Comparison of ENCODE assay signal across 8 cellular contexts in the genomic region with DNA sequence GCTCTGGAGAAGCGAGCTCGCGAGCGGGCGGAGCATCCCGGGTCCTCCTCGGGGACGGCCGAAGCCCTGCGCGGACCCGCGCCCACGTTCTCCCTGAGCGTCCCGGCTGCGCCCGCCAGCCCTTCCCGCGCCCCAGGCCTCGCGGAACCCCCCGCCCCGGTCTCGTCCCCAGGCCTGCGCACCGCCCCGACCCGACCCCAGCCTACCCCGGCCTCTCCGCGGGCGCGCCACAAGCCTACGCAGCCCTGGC. TPM values are rescaled to one million over a fixed set of nuclear protein-coding genes. Genes with fewer than 3 reads are reported as not detected.
DNase-seq lines count a peak whose midpoint lies in the region; FAIRE-seq and TF ChIP-seq lines count a peak whose summit lies in the region.

No MANE protein-coding gene starts in this region.

- FAIRE-seq in H54 (lab: Jason Lieb, UNC): no peak

- H3K27me3 ChIP-seq in right atrium auricular region: no peaks in the 10 kb centered on the region
- H3K27me3 ChIP-seq in spleen (replicated peaks in 1 of 7): no peaks in the 10 kb centered on the region

- peaks cover 0 to 20% of the 10 kb centered on the region in 2 donors for H3K4me1 ChIP-seq in right atrium auricular region
- H3K4me1 ChIP-seq in spleen: peaks cover 20 to 54% (median 31%) of the 10 kb centered on the region in 6 donors

- H3K36me3 ChIP-seq in right atrium auricular region (peaks cover 28% of the 10 kb centered on the region), spleen (peaks cover 1 to 32% (median 23%) of the 10 kb centered on the region in 6 donors)

- H3K4me3 ChIP-seq in WI38 (ENCODE audit: low read depth, low read length) (peak overlapping the region; percentile 83), right atrium auricular region (peak overlapping the region; percentile 90 to 91), spleen (peak overlapping the region; percentile 68 to 98 (median 88))

- intact Hi-C loops in spleen (cut with DNase I; ENCODE audit: low total_unique reads): no loop called here

- DNase-seq in H54 (ENCODE audit: insufficient read length, low spot score): peak; percentile 26
- DNase-seq in right atrium auricular region (ENCODE audit: low spot score): no peak
- no peak for DNase-seq in spleen
- DNase-seq in HT-29 (ENCODE audit: low spot score): no peak
- DNase-seq in DMS53 (lab: John Stamatoyannopoulos, UW): no peak
- no peak for DNase-seq in stimulated activated naive CD4-positive, alpha-beta T cell (lab: John Stamatoyannopoulos, UW)
- no peak for DNase-seq in stimulated activated CD4-positive, alpha-beta T cell treated with anti-CD3 and anti-CD28 coated beads, Interleukin-1b, Interleukin-23, amount 100 ng/mL, for 48 hours

- H3K27ac ChIP-seq in right atrium auricular region: peak overlapping the region; percentile 96 to 99
- peak overlapping the region; percentile 93 to 100 (median 98) for H3K27ac ChIP-seq in spleen

- TF ChIP-seq CTCF in WI38 (IDR thresholded peaks at IDR 0.05; ENCODE audit: low read depth, low read length) (no peak), right atrium auricular region (IDR thresholded peaks at IDR 0.05) (no peak), spleen (IDR thresholded peaks at IDR 0.05 in 8 of 11, conservative IDR thresholded peaks at IDR 0.05 in 3 of 11) (no peak)

- WGBS in spleen, 5 donors: 0 to 2% (median 0%) methylated on average over 14 to 35 of the region's 35 CpGs

- H3K9me3 ChIP-seq in right atrium auricular region (no peaks in the 10 kb centered on the region), spleen (no peaks in the 10 kb centered on the region)

- TF ChIP-seq POLR2A in H54 (IDR thresholded peaks at IDR 0.05; ENCODE audit: low read depth, low read length) (peak; percentile 80; the same call in 1 of the 2 replicates), spleen (IDR thresholded peaks at IDR 0.05) (peak in 2 of 3 donors; percentile 37 to 40)

RNA-seq across cellular contexts. Expression of a gene that starts 0.2 kb away (rescaled TPM):
- 10 to 100 TPM; 15.4 to 18.1 TPM for total RNA-seq in right atrium auricular region
- 10 to 100 TPM; 38.0 to 95.0 (median 60.1) TPM for total RNA-seq in spleen
- 10 to 100 TPM; 13.4 to 26.1 (median 25.0) TPM for polyA plus RNA-seq in spleen
- 36.8 and 42.2 TPM in 2 replicates for total RNA-seq in HT-29 (2014; rRNA removed; shearing (Covaris generic))

RNA-seq across cellular contexts. Expression of a gene that starts 58.4 kb away (rescaled TPM):
- total RNA-seq in right atrium auricular region (10 to 100 TPM; 23.8 to 31.0 TPM), spleen (100 to 1,000 TPM; 119 to 169 (median 138) TPM)
- 100 to 1,000 TPM in 1 of 3 donors, 10 to 100 TPM in 2; 66.9 to 102 (median 79.4) TPM for polyA plus RNA-seq in spleen
- 14.1 and 14.4 TPM in 2 replicates for total RNA-seq in HT-29 (2014; rRNA removed; shearing (Covaris generic))
